ENCODE assay signal across 20 cellular contexts in genomic region chr1:230094746-230095145, GRCh38. TPM values are rescaled to one million over a fixed set of nuclear protein-coding genes. Genes with fewer than 3 reads are reported as not detected.
A peak's percentile ranks its signal among the peaks of the same experiment; 100 is the strongest.
DNase-seq lines count a peak whose midpoint lies in the region; ATAC-seq, FAIRE-seq and TF ChIP-seq lines count a peak whose summit lies in the region.
"Had no signal": no experiment of that assay in that cellular context is flagged by ENCODE, and none has a peak within 500 bp of the region (broad histone marks: within the 10 kb centered on the region; RNA-seq: fewer than 3 reads in every experiment).

No MANE protein-coding gene starts in this region.

- H3K4me2 ChIP-seq in BLaER1 treated with 17β-estradiol and CSF1 and Interleukin-3, amounts not matched to agents 10 nM and 100 nM, result peak overlapping the region in 6 of 11 experiments; percentile 19 to 45 (median 39); a peak in 9 of 22 replicates
- H3K4me2 ChIP-seq in neural progenitor cell, result no peak overlapping the region

- H3K9ac ChIP-seq in BLaER1 treated with 17β-estradiol and CSF1 and Interleukin-3, amounts not matched to agents 10 nM and 100 nM, result no peak overlapping the region
- H3K9ac ChIP-seq in neural progenitor cell, result no peak overlapping the region

- POLR2A ChIA-PET in WTC11 (lab: Charles Lee), result no interaction called here

- H3K9me3 ChIP-seq in BLaER1 treated with 17β-estradiol and CSF1 and Interleukin-3, amounts not matched to agents 10 nM and 100 nM (replicated peaks in 1 of 11), result no peaks in the 10 kb centered on the region
- no peaks in the 10 kb centered on the region for H3K9me3 ChIP-seq in neural progenitor cell (ENCODE audit: low read depth)

- FAIRE-seq in HTR-8/SVneo (lab: Jason Lieb, UNC), result peak; percentile 23
- FAIRE-seq: A204.1, GM12878 had no signal

- no peak overlapping the region for H3K4me3 ChIP-seq in BLaER1 treated with 17β-estradiol and CSF1 and Interleukin-3, amounts not matched to agents 10 nM and 100 nM
- no peak overlapping the region for H3K4me3 ChIP-seq in neural progenitor cell
- H3K4me3 ChIP-seq: GM12878 had no signal

- H3K4me1 Mint-ChIP-seq in WTC11 (peaks cover 17% of the 10 kb centered on the region), neural progenitor cell (peaks cover 4% of the 10 kb centered on the region)

- H3K36me3 Mint-ChIP-seq in WTC11, result peaks cover 4% of the 10 kb centered on the region; the same call in 1 of the 2 replicates
- H3K36me3 Mint-ChIP-seq in neural progenitor cell, result peaks cover 19% of the 10 kb centered on the region

- H3K79me2 ChIP-seq in neural progenitor cell (ENCODE audit: low read depth), result peaks cover 58% of the 10 kb centered on the region

- H3K9me3 Mint-ChIP-seq in WTC11 (peaks cover 4% of the 10 kb centered on the region), neural progenitor cell (peaks cover 4% of the 10 kb centered on the region)

- H3K27ac Mint-ChIP-seq in WTC11 (peak overlapping the region; percentile 15), neural progenitor cell (peak overlapping the region; percentile 29)

- H2AFZ ChIP-seq in neural progenitor cell (replicated peaks), result no peak overlapping the region

- peaks cover 0 to 64% (median 33%) of the 10 kb centered on the region in 10 experiments; a peak in 16 of 20 replicates for H3K4me1 ChIP-seq in BLaER1 treated with 17β-estradiol and CSF1 and Interleukin-3, amounts not matched to agents 10 nM and 100 nM
- H3K4me1 ChIP-seq in neural progenitor cell, result peaks cover 3% of the 10 kb centered on the region

- DNase-seq in HTR-8/SVneo (ENCODE audit: insufficient read length, low spot score) (no peak), WTC11 (ENCODE audit: low spot score) (no peak), neural progenitor cell (ENCODE audit: low spot score) (no peak), NCI-H1417 (lab: John Stamatoyannopoulos, UW) (no peak), NCI-H1092 treated with DMSO at 0.1 percent for 48 hours (lab: John Stamatoyannopoulos, UW) (no peak), pons (ENCODE audit: low spot score) (no peak)
- DNase-seq: DMS79, GOT3, KBM-7, MM.1S, NCI-H1048, NCI-H146, NCI-H2029, NCI-H226, NCI-H524 treated with DMSO at 0.1 percent for 48 hours, Right ventricle myocardium superior had no signal

- peak overlapping the region in 1 of 11 experiments; percentile 19; a peak in 2 of 22 replicates for H3K27ac ChIP-seq in BLaER1 treated with 17β-estradiol and CSF1 and Interleukin-3, amounts not matched to agents 10 nM and 100 nM
- no peak overlapping the region for H3K27ac ChIP-seq in neural progenitor cell

- no peak for ATAC-seq in WTC11
- ATAC-seq in GM18868 (IDR thresholded peaks at IDR 0.05; ENCODE audit: unreplicated experiment), result no peak

- H3K27me3 Mint-ChIP-seq in WTC11 (ENCODE audit: low read depth), result no peaks in the 10 kb centered on the region
- H3K27me3 Mint-ChIP-seq in neural progenitor cell (ENCODE audit: insufficient read depth, low read depth), result peaks cover 6% of the 10 kb centered on the region

- H3K4me3 Mint-ChIP-seq in WTC11, result no peak overlapping the region
- H3K4me3 Mint-ChIP-seq in neural progenitor cell, result no peak overlapping the region

- no peak for TF ChIP-seq CTCF in WTC11 (IDR thresholded peaks at IDR 0.05)
- TF ChIP-seq CTCF in neural progenitor cell (IDR thresholded peaks at IDR 0.05), result no peak

- H4K20me1 ChIP-seq in BLaER1 treated with 17β-estradiol and CSF1 and Interleukin-3, amounts not matched to agents 10 nM and 100 nM, result peaks cover 0 to 98% (median 46%) of the 10 kb centered on the region in 11 experiments; a peak in 19 of 22 replicates
- H4K20me1 ChIP-seq in neural progenitor cell (ENCODE audit: low read depth), result peaks cover 39% of the 10 kb centered on the region

- CTCF ChIA-PET in WTC11 (lab: Charles Lee), result interaction anchor here (1.4 kb wide), 1 partner anchor 182 kb away, joined by 4 read pairs; no protein-coding TSS in a partner anchor

- H3K27me3 ChIP-seq in BLaER1 treated with 17β-estradiol and CSF1 and Interleukin-3, amounts not matched to agents 10 nM and 100 nM, result no peaks in the 10 kb centered on the region
- H3K27me3 ChIP-seq in neural progenitor cell, result no peaks in the 10 kb centered on the region

- no peaks in the 10 kb centered on the region for H3F3A ChIP-seq in neural progenitor cell (ENCODE audit: low read depth)

- peaks cover 19 to 92% (median 51%) of the 10 kb centered on the region in 11 experiments; a peak in 20 of 22 replicates for H3K36me3 ChIP-seq in BLaER1 treated with 17β-estradiol and CSF1 and Interleukin-3, amounts not matched to agents 10 nM and 100 nM
- H3K36me3 ChIP-seq in neural progenitor cell, result no peaks in the 10 kb centered on the region

TF ChIP-seq in WTC11, 78 proteins besides CTCF, POLR2A, EP300 and RAD21:
- no peak for TF ChIP-seq STAT6 (CRISPR knock-in tag; conservative IDR thresholded peaks at IDR 0.05; ENCODE audit: low read depth)
- TF ChIP-seq, protein P1, sequence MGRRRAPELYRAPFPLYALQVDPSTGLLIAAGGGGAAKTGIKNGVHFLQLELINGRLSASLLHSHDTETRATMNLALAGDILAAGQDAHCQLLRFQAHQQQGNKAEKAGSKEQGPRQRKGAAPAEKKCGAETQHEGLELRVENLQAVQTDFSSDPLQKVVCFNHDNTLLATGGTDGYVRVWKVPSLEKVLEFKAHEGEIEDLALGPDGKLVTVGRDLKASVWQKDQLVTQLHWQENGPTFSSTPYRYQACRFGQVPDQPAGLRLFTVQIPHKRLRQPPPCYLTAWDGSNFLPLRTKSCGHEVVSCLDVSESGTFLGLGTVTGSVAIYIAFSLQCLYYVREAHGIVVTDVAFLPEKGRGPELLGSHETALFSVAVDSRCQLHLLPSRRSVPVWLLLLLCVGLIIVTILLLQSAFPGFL (CRISPR knock-in tag; IDR thresholded peaks at IDR 0.05; ENCODE audit: borderline replicate concordance), result no peak
- TF ChIP-seq, protein P2, sequence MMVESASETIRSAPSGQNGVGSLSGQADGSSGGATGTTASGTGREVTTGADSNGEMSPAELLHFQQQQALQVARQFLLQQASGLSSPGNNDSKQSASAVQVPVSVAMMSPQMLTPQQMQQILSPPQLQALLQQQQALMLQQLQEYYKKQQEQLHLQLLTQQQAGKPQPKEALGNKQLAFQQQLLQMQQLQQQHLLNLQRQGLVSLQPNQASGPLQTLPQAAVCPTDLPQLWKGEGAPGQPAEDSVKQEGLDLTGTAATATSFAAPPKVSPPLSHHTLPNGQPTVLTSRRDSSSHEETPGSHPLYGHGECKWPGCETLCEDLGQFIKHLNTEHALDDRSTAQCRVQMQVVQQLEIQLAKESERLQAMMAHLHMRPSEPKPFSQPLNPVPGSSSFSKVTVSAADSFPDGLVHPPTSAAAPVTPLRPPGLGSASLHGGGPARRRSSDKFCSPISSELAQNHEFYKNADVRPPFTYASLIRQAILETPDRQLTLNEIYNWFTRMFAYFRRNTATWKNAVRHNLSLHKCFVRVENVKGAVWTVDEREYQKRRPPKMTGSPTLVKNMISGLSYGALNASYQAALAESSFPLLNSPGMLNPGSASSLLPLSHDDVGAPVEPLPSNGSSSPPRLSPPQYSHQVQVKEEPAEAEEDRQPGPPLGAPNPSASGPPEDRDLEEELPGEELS (CRISPR knock-in tag; IDR thresholded peaks at IDR 0.05), result no peak

RNA-seq across cellular contexts. Expression of gene GALNT2, which starts 27.7 kb away (rescaled TPM):
- total RNA-seq in WTC11 (2021) (74.8 to 84.6 TPM (median 81.9 TPM) in 3 replicates), neural progenitor cell (ENCODE audit: low replicate concordance) (37.6 and 61.4 TPM in 2 replicates)
